7 cellular contexts compared by ENCODE assay signal in genomic region chr17:73166731-73167581, GRCh38.
DNase-seq lines count a peak whose midpoint lies in the region; ATAC-seq lines count a peak whose summit lies in the region.

No MANE protein-coding gene starts in this region.

- no peaks in the 10 kb centered on the region for H3K9me3 Mint-ChIP-seq in activated naive CD4-positive, alpha-beta T cell treated with anti-CD3 and anti-CD28 coated beads, Interleukin-2, amount 10 ng/mL, durations not matched to agents 7 days and 5 days

- no peaks in the 10 kb centered on the region for H3K36me3 ChIP-seq in muscle layer of duodenum (ENCODE audit: control insufficient read depth in 1 of 2, insufficient read depth in 2 of 2, low read length in 2 of 2)

- CTCF ChIA-PET in activated naive CD4-positive, alpha-beta T cell treated with anti-CD3 and anti-CD28 coated beads, Interleukin-2, amount 10 ng/mL, durations not matched to agents 7 days and 5 days (lab: Charles Lee) = interaction anchor here (0.6 to 1.7 kb wide), 5 partner anchors 11 to 447 kb away, joined by 3 to 7 read pairs (median 3); a partner anchor contains a TSS

- ATAC-seq in GM18498 (IDR thresholded peaks at IDR 0.05; ENCODE audit: unreplicated experiment) = peak; percentile 34
- ATAC-seq in HG03039 (IDR thresholded peaks at IDR 0.05; ENCODE audit: unreplicated experiment) = peak; percentile 33
- no peak for ATAC-seq in HG02870 (IDR thresholded peaks at IDR 0.05; ENCODE audit: unreplicated experiment)

- peak overlapping the region; percentile 17 for H3K4me3 Mint-ChIP-seq in activated naive CD4-positive, alpha-beta T cell treated with anti-CD3 and anti-CD28 coated beads, Interleukin-2, amount 10 ng/mL, durations not matched to agents 7 days and 5 days

- peaks cover 0 to 25% of the 10 kb centered on the region in 2 donors for H3K4me1 ChIP-seq in muscle layer of duodenum (ENCODE audit: control insufficient read depth in 1 of 2, insufficient read depth in 2 of 2, low read length in 2 of 2)

- H3K4me1 Mint-ChIP-seq in activated naive CD4-positive, alpha-beta T cell treated with anti-CD3 and anti-CD28 coated beads, Interleukin-2, amount 10 ng/mL, durations not matched to agents 7 days and 5 days = peaks cover 42% of the 10 kb centered on the region

- H3K27me3 ChIP-seq in muscle layer of duodenum (ENCODE audit: low read depth, low read length) = peaks cover 34% of the 10 kb centered on the region

- H3K27ac ChIP-seq in muscle layer of duodenum (ENCODE audit: low read length) = no peak overlapping the region

- peak overlapping the region; percentile 50 to 58 for H3K4me3 ChIP-seq in muscle layer of duodenum (ENCODE audit: low read depth in 1 of 2, low read length in 2 of 2)

- H3K9me3 ChIP-seq in muscle layer of duodenum (ENCODE audit: control insufficient read depth in 1 of 2, low read length in 2 of 2) = no peaks in the 10 kb centered on the region

- DNase-seq in activated naive CD4-positive, alpha-beta T cell treated with anti-CD3 and anti-CD28 coated beads, Interleukin-2, amount 10 ng/mL, durations not matched to agents 7 days and 5 days = no peak
- no peak for DNase-seq in HCEC 1CT
- no peak for DNase-seq in AG08396 (ENCODE audit: low spot score)

- peaks cover 84% of the 10 kb centered on the region for H3K27me3 Mint-ChIP-seq in activated naive CD4-positive, alpha-beta T cell treated with anti-CD3 and anti-CD28 coated beads, Interleukin-2, amount 10 ng/mL, durations not matched to agents 7 days and 5 days

- H3K27ac Mint-ChIP-seq in activated naive CD4-positive, alpha-beta T cell treated with anti-CD3 and anti-CD28 coated beads, Interleukin-2, amount 10 ng/mL, durations not matched to agents 7 days and 5 days = no peak overlapping the region

- H3K36me3 Mint-ChIP-seq in activated naive CD4-positive, alpha-beta T cell treated with anti-CD3 and anti-CD28 coated beads, Interleukin-2, amount 10 ng/mL, durations not matched to agents 7 days and 5 days = no peaks in the 10 kb centered on the region
